Comparison of ENCODE assay signal across 8 cellular contexts in the genomic region with DNA sequence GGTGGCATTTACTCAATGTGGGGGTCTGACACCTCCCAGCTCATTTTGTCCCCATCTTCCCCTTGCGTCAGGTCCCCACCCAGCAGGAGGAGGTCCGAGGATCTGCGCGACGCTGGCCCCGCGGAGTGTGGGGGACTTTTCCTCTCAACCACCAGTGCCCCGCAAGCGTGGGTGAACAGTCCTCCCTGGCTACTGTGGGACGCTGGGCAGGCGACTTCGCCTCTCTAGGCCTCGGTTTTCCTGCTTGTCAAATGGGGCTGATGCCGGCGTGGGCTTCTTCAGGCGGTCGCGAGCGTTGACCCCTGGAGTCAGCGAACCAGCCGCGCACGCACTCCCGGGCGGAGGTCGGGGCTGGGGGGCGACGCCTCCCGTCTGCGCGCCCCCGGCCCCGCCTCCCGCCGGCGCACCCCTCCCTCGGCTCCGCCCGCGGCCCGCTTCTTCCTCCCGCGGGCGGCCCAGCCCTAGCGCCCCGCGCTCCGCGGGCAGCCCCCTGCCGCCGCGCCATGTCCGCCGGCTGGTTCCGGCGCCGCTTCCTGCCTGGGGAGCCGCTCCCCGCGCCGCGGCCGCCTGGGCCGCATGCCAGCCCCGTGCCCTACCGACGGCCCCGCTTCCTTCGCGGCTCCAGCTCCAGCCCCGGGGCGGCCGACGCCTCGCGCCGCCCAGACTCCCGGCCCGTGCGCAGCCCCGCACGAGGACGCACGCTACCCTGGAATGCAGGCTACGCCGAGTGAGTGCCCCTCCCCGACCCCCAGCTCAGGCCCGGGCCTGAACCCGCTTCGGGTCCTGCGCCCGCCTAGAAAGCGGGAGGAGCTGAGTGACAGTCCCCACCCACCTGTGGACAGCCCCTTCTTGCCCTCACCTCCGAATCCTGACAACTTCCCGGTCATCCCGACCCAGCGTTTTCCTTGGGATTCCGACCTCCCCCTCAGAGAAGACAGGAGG. TPM values are rescaled to one million over a fixed set of nuclear protein-coding genes. Genes with fewer than 3 reads are reported as not detected.
A peak's percentile ranks its signal among the peaks of the same experiment; 100 is the strongest.
DNase-seq lines count a peak whose midpoint lies in the region; ATAC-seq and TF ChIP-seq lines count a peak whose summit lies in the region.

A gene with protein sequence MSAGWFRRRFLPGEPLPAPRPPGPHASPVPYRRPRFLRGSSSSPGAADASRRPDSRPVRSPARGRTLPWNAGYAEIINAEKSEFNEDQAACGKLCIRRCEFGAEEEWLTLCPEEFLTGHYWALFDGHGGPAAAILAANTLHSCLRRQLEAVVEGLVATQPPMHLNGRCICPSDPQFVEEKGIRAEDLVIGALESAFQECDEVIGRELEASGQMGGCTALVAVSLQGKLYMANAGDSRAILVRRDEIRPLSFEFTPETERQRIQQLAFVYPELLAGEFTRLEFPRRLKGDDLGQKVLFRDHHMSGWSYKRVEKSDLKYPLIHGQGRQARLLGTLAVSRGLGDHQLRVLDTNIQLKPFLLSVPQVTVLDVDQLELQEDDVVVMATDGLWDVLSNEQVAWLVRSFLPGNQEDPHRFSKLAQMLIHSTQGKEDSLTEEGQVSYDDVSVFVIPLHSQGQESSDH (plus strand): TSS at position 438 of the 942 bp plus-strand sequence. CDS start 66 bp downstream, at position 504.

- intact Hi-C loops in IMR-90 (cut with micrococcal nuclease), result no loop called here

- H2BK120ac ChIP-seq in IMR-90 (ENCODE audit: low read depth, low read length) (peak within 1 kb of the TSS; percentile 76), mesendoderm (ENCODE audit: low read depth, low read length) (no peak within 1 kb of the TSS)

- no peaks in the 10 kb centered on the region for H3K79me2 ChIP-seq in mesendoderm (ENCODE audit: control insufficient read depth, insufficient read depth, low read length)

- peak within 1 kb of the TSS; percentile 51; the same call in 1 of the 3 replicates for H2BK15ac ChIP-seq in IMR-90 (ENCODE audit: low read depth, low read length)
- H2BK15ac ChIP-seq in mesendoderm (replicated peaks; ENCODE audit: low read depth), result no peak within 1 kb of the TSS

- peaks cover 37% of the 10 kb centered on the region for H3K9me1 ChIP-seq in IMR-90 (ENCODE audit: insufficient read depth, low read length)

- H3K27me3 ChIP-seq in IMR-90 (ENCODE audit: control insufficient read depth, insufficient read depth, low read length) (no peaks in the 10 kb centered on the region), endocrine pancreas (ENCODE audit: control insufficient read depth, insufficient read depth, low read length) (no peaks in the 10 kb centered on the region), mesendoderm (ENCODE audit: insufficient read depth, low read length, poor library complexity) (no peaks in the 10 kb centered on the region), subcutaneous abdominal adipose tissue (ENCODE audit: control insufficient read depth in 5 of 5, insufficient read depth in 4 of 5, low read length in 5 of 5) (no peaks in the 10 kb centered on the region)

- H2AK9ac ChIP-seq in IMR-90 (replicated peaks; ENCODE audit: low read depth, low read length, poor library complexity), result peak within 1 kb of the TSS; percentile 82

- H3K27ac ChIP-seq in IMR-90 (ENCODE audit: insufficient read depth, low read length), result peak within 1 kb of the TSS; percentile 48
- H3K27ac ChIP-seq in mesendoderm (ENCODE audit: low read depth, low read length), result no peak within 1 kb of the TSS
- peak within 1 kb of the TSS; percentile 65 for H3K27ac ChIP-seq in subcutaneous abdominal adipose tissue (ENCODE audit: low read depth, low read length)

- peak within 1 kb of the TSS; percentile 85 for H4K91ac ChIP-seq in IMR-90 (ENCODE audit: insufficient read depth, low read depth, low read length)

- H3K79me1 ChIP-seq in IMR-90 (ENCODE audit: low read depth in 1 of 2, low read length in 2 of 2) (peaks cover 12 to 68% of the 10 kb centered on the region in 2 experiments), mesendoderm (ENCODE audit: low read length) (no peaks in the 10 kb centered on the region)

- 14% methylated on average over 35 of the region's 98 CpGs; no CpG with 5 or more reads in 1 of the 2 experiments for WGBS in IMR-90 (ENCODE audit: extremely low coverage in 2 of 2, insufficient read length in 1 of 2), 2 experiments
- no CpG with 5 or more reads among the region's 98 CpGs for WGBS in mesendoderm (ENCODE audit: extremely low coverage, insufficient coverage, low lambda C conversion rate)

- H3K4me2 ChIP-seq in IMR-90 (ENCODE audit: low read depth, low read length), result peak within 1 kb of the TSS; percentile 89
- peak within 1 kb of the TSS; percentile 65 for H3K4me2 ChIP-seq in mesendoderm (ENCODE audit: low read length)

- H4K20me1 ChIP-seq in IMR-90 (ENCODE audit: insufficient read depth, low read length), result peaks cover 12% of the 10 kb centered on the region; the same call in 1 of the 2 replicates

- no TSS peak for BruUV-seq in IMR-90 (replicated peaks; lab: Mats Ljungman, UMichigan)

- H3K36me3 ChIP-seq in IMR-90 (ENCODE audit: control insufficient read depth, insufficient read depth, low read length) (peaks cover 22% of the 10 kb centered on the region), endocrine pancreas (ENCODE audit: control insufficient read depth, insufficient read depth, low read length) (no peaks in the 10 kb centered on the region), mesendoderm (ENCODE audit: control insufficient read depth, insufficient read depth, low read length) (no peaks in the 10 kb centered on the region), subcutaneous abdominal adipose tissue (ENCODE audit: control insufficient read depth in 5 of 5, insufficient read depth in 5 of 5, low read length in 5 of 5) (peaks cover 0 to 30% (median 26%) of the 10 kb centered on the region in 5 donors)

- H4K8ac ChIP-seq in IMR-90 (ENCODE audit: low read depth in 2 of 2, low read length in 2 of 2) (peak within 1 kb of the TSS; percentile 95 to 98), mesendoderm (ENCODE audit: low read depth, low read length) (no peak within 1 kb of the TSS)

- H2BK5ac ChIP-seq in IMR-90 (ENCODE audit: low read depth, low read length, poor library complexity, severe bottlenecking) (peak within 1 kb of the TSS; percentile 32), mesendoderm (ENCODE audit: low read length) (no peak within 1 kb of the TSS)

- H3K4ac ChIP-seq in IMR-90 (ENCODE audit: low read depth, low read length) (peak within 1 kb of the TSS; percentile 95), mesendoderm (ENCODE audit: low read depth, low read length) (peak within 1 kb of the TSS; percentile 77)

- no peak for TF ChIP-seq RAD21 in IMR-90 (IDR thresholded peaks at IDR 0.05; ENCODE audit: low read length)

- H4K5ac ChIP-seq in IMR-90 (ENCODE audit: low read depth, low read length), result peak within 1 kb of the TSS; percentile 81
- H4K5ac ChIP-seq in mesendoderm (ENCODE audit: low read length), result no peak within 1 kb of the TSS

- CTCF ChIA-PET in IMR-90 (lab: Yijun Ruan, JAX), result interaction anchor here (1.2 kb wide), 1 partner anchor 13 kb away, joined by 3 read pairs; no protein-coding TSS in a partner anchor
- CTCF ChIA-PET in activated CD8-positive, alpha-beta T cell treated with anti-CD3 and anti-CD28 coated beads, Interleukin-2, amount 10 ng/mL, durations not matched to agents 7 days and 5 days (lab: Charles Lee), result interaction anchor here (1.1 to 13.1 kb wide), 9 partner anchors 8 to 93 kb away, joined by 3 to 143 read pairs (median 11); a partner anchor contains a TSS

- H3K27ac Mint-ChIP-seq in activated CD8-positive, alpha-beta T cell treated with anti-CD3 and anti-CD28 coated beads, Interleukin-2, amount 10 ng/mL, durations not matched to agents 7 days and 5 days, result peak within 1 kb of the TSS; percentile 87

- DNase-seq in GM12864 (ENCODE audit: low read depth), result no peak
- peak; percentile 31 for DNase-seq in IMR-90
- peak; percentile 68 for DNase-seq in activated CD8-positive, alpha-beta T cell treated with anti-CD3 and anti-CD28 coated beads, Interleukin-2, amount 10 ng/mL, durations not matched to agents 7 days and 5 days
- peak; percentile 82 for DNase-seq in mesendoderm
- no peak for DNase-seq in SHP77 (lab: John Stamatoyannopoulos, UW)
- DNase-seq in H4 (ENCODE audit: low spot score), result no peak

- ATAC-seq in IMR-90 (ENCODE audit: low read depth), result peak; percentile 71
- peak; percentile 63 for ATAC-seq in activated CD8-positive, alpha-beta T cell treated with anti-CD3 and anti-CD28 coated beads, Interleukin-2, amount 10 ng/mL, durations not matched to agents 7 days and 5 days

- dilution Hi-C loops in IMR-90 (cut with HindIII; ENCODE audit: low sequenced_read_pairs, unreplicated experiment), result no loop called here

- H2AK5ac ChIP-seq in IMR-90 (ENCODE audit: low read depth, low read length) (peak within 1 kb of the TSS; percentile 96), mesendoderm (ENCODE audit: low read length) (no peak within 1 kb of the TSS)

- peak within 1 kb of the TSS; percentile 92 for H3K4me3 Mint-ChIP-seq in activated CD8-positive, alpha-beta T cell treated with anti-CD3 and anti-CD28 coated beads, Interleukin-2, amount 10 ng/mL, durations not matched to agents 7 days and 5 days

- H3K4me1 ChIP-seq in IMR-90 (ENCODE audit: control insufficient read depth, insufficient read depth, low read length) (peaks cover 22% of the 10 kb centered on the region), endocrine pancreas (ENCODE audit: control insufficient read depth, insufficient read depth, low read length) (no peaks in the 10 kb centered on the region), mesendoderm (ENCODE audit: control insufficient read depth, low read depth, low read length) (peaks cover 4% of the 10 kb centered on the region), subcutaneous abdominal adipose tissue (ENCODE audit: control insufficient read depth in 5 of 5, insufficient read depth in 5 of 5, low read length in 5 of 5) (peaks cover 5 to 50% (median 38%) of the 10 kb centered on the region in 5 donors)

- H3K4me3 ChIP-seq in GM12864 (ENCODE audit: low read depth, low read length) (peak within 1 kb of the TSS; percentile 65), IMR-90 (ENCODE audit: insufficient read depth, low read depth, low read length) (peak within 1 kb of the TSS; percentile 70), endocrine pancreas (ENCODE audit: control insufficient read depth, insufficient read depth, low read length) (no peak within 1 kb of the TSS), mesendoderm (ENCODE audit: low read length) (peak within 1 kb of the TSS; percentile 11), subcutaneous abdominal adipose tissue (ENCODE audit: low read depth in 1 of 5, low read length in 5 of 5) (peak within 1 kb of the TSS; percentile 69 to 78 (median 77))

- peak within 1 kb of the TSS; percentile 91 for H3K23ac ChIP-seq in IMR-90 (ENCODE audit: low read depth, low read length)
- H3K23ac ChIP-seq in mesendoderm (ENCODE audit: low read length), result peak within 1 kb of the TSS; percentile 92

- peak within 1 kb of the TSS; percentile 30; the same call in 1 of the 2 replicates for H2BK20ac ChIP-seq in IMR-90 (ENCODE audit: low read depth, low read length)

- H3K9me3 ChIP-seq in IMR-90 (ENCODE audit: control insufficient read depth, insufficient read depth, low read length) (0 out of 2 replicates have a peak, but pooled peaks cover 1% of the 10 kb centered on the region), endocrine pancreas (ENCODE audit: control insufficient read depth, low read length) (no peaks in the 10 kb centered on the region), subcutaneous abdominal adipose tissue (ENCODE audit: control insufficient read depth in 5 of 5, low read length in 5 of 5) (peaks cover 0 to 3% (median 0%) of the 10 kb centered on the region in 5 donors)

- peaks cover 83% of the 10 kb centered on the region for H3K4me1 Mint-ChIP-seq in activated CD8-positive, alpha-beta T cell treated with anti-CD3 and anti-CD28 coated beads, Interleukin-2, amount 10 ng/mL, durations not matched to agents 7 days and 5 days (ENCODE audit: low read depth)

- POLR2A ChIA-PET in IMR-90 (lab: Charles Lee; ENCODE audit: unreplicated experiment), result interaction anchor here (1.1 kb wide), 1 partner anchor 14 kb away, joined by 3 read pairs; no protein-coding TSS in a partner anchor
- POLR2A ChIA-PET in activated CD8-positive, alpha-beta T cell treated with anti-CD3 and anti-CD28 coated beads, Interleukin-2, amount 10 ng/mL, durations not matched to agents 7 days and 5 days (lab: Charles Lee), result interaction anchor here (1.1 to 20.7 kb wide), 6 partner anchors 7 to 37 kb away, joined by 3 to 400 read pairs (median 5); a partner anchor contains a TSS

- H2AFZ ChIP-seq in IMR-90 (replicated peaks; ENCODE audit: low read length, poor library complexity), result peak within 1 kb of the TSS; percentile 99

- no peak for TF ChIP-seq POLR2A in IMR-90 (IDR thresholded peaks at IDR 0.05; ENCODE audit: low read depth, low read length)

- H3K56ac ChIP-seq in IMR-90 (ENCODE audit: extremely low read depth, insufficient read depth, low read length) (peak within 1 kb of the TSS; percentile 48; the same call in 1 of the 2 replicates), mesendoderm (ENCODE audit: low read length) (peak within 1 kb of the TSS; percentile 87)

- peaks cover 65% of the 10 kb centered on the region for H3K36me3 Mint-ChIP-seq in activated CD8-positive, alpha-beta T cell treated with anti-CD3 and anti-CD28 coated beads, Interleukin-2, amount 10 ng/mL, durations not matched to agents 7 days and 5 days (ENCODE audit: low read depth)

- in situ Hi-C loops in IMR-90 (cut with MboI; ENCODE audit: low sequenced_read_pairs), result no loop called here

- H3K9ac ChIP-seq in IMR-90 (ENCODE audit: low read depth, low read length) (peak within 1 kb of the TSS; percentile 80), endocrine pancreas (ENCODE audit: control insufficient read depth, insufficient read depth, low read length) (peak within 1 kb of the TSS; percentile 43), mesendoderm (ENCODE audit: low read length) (peak within 1 kb of the TSS; percentile 74), subcutaneous abdominal adipose tissue (ENCODE audit: low read length in 5 of 5) (peak within 1 kb of the TSS; percentile 66 to 79 (median 78))

- no peaks in the 10 kb centered on the region for H3K27me3 Mint-ChIP-seq in activated CD8-positive, alpha-beta T cell treated with anti-CD3 and anti-CD28 coated beads, Interleukin-2, amount 10 ng/mL, durations not matched to agents 7 days and 5 days (ENCODE audit: low read depth)

- peak within 1 kb of the TSS; percentile 65 for H3K18ac ChIP-seq in IMR-90 (ENCODE audit: low read depth, low read length)
- H3K18ac ChIP-seq in mesendoderm (ENCODE audit: low read length), result peak within 1 kb of the TSS; percentile 70

- no peak for TF ChIP-seq CTCF in GM12864 (IDR thresholded peaks at IDR 0.05; ENCODE audit: low read depth, low read length, missing control alignments)
- no peak for TF ChIP-seq CTCF in IMR-90 (conservative IDR thresholded peaks at IDR 0.05; ENCODE audit: low read depth, low read length)

- no peaks in the 10 kb centered on the region for H3K9me3 Mint-ChIP-seq in activated CD8-positive, alpha-beta T cell treated with anti-CD3 and anti-CD28 coated beads, Interleukin-2, amount 10 ng/mL, durations not matched to agents 7 days and 5 days (ENCODE audit: insufficient read depth)

- peak within 1 kb of the TSS; percentile 98 for H3K14ac ChIP-seq in IMR-90 (replicated peaks; ENCODE audit: low read depth, low read length)

RNA-seq across cellular contexts. Expression of the gene that starts here (rescaled TPM):
- total RNA-seq in IMR-90 (2012; rRNA removed), result 12.2 and 13.1 TPM in 2 replicates
- 15.4 and 18.1 TPM in 2 replicates for polyA plus RNA-seq in IMR-90 (2012; rRNA removed)
- 12.1 and 14.9 TPM in 2 replicates for polyA plus RNA-seq in IMR-90 (2012; cell fraction: cytosol; rRNA removed)
- 51.7 and 53.1 TPM in 2 replicates for polyA plus RNA-seq in IMR-90 (2012; cell fraction: nucleus; rRNA removed; ENCODE audit: low replicate concordance)
- 10 to 100 TPM; 90.7 to 91.9 TPM for total RNA-seq in activated CD8-positive, alpha-beta T cell treated with anti-CD3 and anti-CD28 coated beads, Interleukin-2, amount 10 ng/mL, durations not matched to agents 7 days and 5 days
- 2.1 TPM for polyA plus RNA-seq in mesendoderm (2013, experiment 1 of 2)
- 1.8 TPM for polyA plus RNA-seq in mesendoderm (2013, experiment 2 of 2)
- total RNA-seq in H4 (2014; rRNA removed; shearing (Covaris generic)), result 4.4 and 5.6 TPM in 2 replicates

Comparison
In these comparisons a context has a peak if more than half of its experiments do, and no peak if none do; other contexts are left out.
1. DNase-seq: peak in IMR-90 (single experiment), activated CD8-positive, alpha-beta T cell treated with anti-CD3 and anti-CD28 coated beads, Interleukin-2, amount 10 ng/mL, durations not matched to agents 7 days and 5 days (single experiment) and mesendoderm (single experiment); none in GM12864 (single experiment), SHP77 (0 of 2) and H4 (single experiment).
2. Peak in every context shown above with its lines, with median percentiles within 50 percentile points of each other: H3K9ac ChIP-seq.